Comparison of ENCODE assay signal across 19 cellular contexts in genomic region chr13:109698779-109699178, GRCh38.
A peak's percentile ranks its signal among the peaks of the same experiment; 100 is the strongest.
DNase-seq lines count a peak whose midpoint lies in the region; ATAC-seq, FAIRE-seq and TF ChIP-seq lines count a peak whose summit lies in the region.
"Had no signal": no experiment of that assay in that cellular context is flagged by ENCODE, and none has a peak within 500 bp of the region (broad histone marks: within the 10 kb centered on the region; RNA-seq: fewer than 3 reads in every experiment).

No MANE protein-coding gene starts in this region.

- H3K4me3 ChIP-seq in RWPE2 (ENCODE audit: severe bottlenecking), result no peak overlapping the region
- no peak overlapping the region for H3K4me3 ChIP-seq in fibroblast of mammary gland (ENCODE audit: control insufficient read depth, low read depth, low read length)
- H3K4me3 ChIP-seq: A549, PC-9, upper lobe of right lung had no signal

- H3K9me3 ChIP-seq in RWPE2 (ENCODE audit: severe bottlenecking), result no peaks in the 10 kb centered on the region
- H3K9me3 ChIP-seq: A549, upper lobe of right lung had no signal

- H3K4me1 ChIP-seq in RWPE2 (ENCODE audit: insufficient read depth, poor library complexity, severe bottlenecking), result peaks cover 23% of the 10 kb centered on the region
- H3K4me1 ChIP-seq: parathyroid adenoma had no signal

- TF ChIP-seq CTCF in RWPE2 (IDR thresholded peaks at IDR 0.05; ENCODE audit: poor library complexity, severe bottlenecking) (no peak), fibroblast of mammary gland (conservative IDR thresholded peaks at IDR 0.05; ENCODE audit: control insufficient read depth, insufficient read depth, low read depth, low read length) (no peak)

- ATAC-seq in RWPE2 (ENCODE audit: low read depth) (peak; percentile 79), GM18861 (IDR thresholded peaks at IDR 0.05; ENCODE audit: unreplicated experiment) (no peak)
- ATAC-seq: esophagus mucosa, upper lobe of right lung had no signal

- H3K36me3 ChIP-seq in RWPE2 (ENCODE audit: low read depth), result no peaks in the 10 kb centered on the region
- H3K36me3 ChIP-seq: upper lobe of right lung had no signal

- FAIRE-seq in H54 (lab: Jason Lieb, UNC), result peak; percentile 99
- FAIRE-seq: A549 had no signal

- no peaks in the 10 kb centered on the region for H3K27me3 ChIP-seq in RWPE2 (ENCODE audit: insufficient read depth, poor library complexity, severe bottlenecking)
- H3K27me3 ChIP-seq: upper lobe of right lung had no signal

- peak overlapping the region; percentile 77 for H3K27ac ChIP-seq in RWPE2 (ENCODE audit: poor library complexity, severe bottlenecking)
- H3K27ac ChIP-seq: parathyroid adenoma, PC-9, upper lobe of right lung had no signal

- TF ChIP-seq POLR2A in H54 (IDR thresholded peaks at IDR 0.05; ENCODE audit: low read depth, low read length), result no peak

- DNase-seq in A172 (ENCODE audit: low spot score) (peak; percentile 85), H54 (ENCODE audit: insufficient read length, low spot score) (peak; percentile 49), RWPE2 (ENCODE audit: low spot score) (no peak), fibroblast of mammary gland (ENCODE audit: low read depth) (peak; percentile 85), NCI-H82 (lab: John Stamatoyannopoulos, UW) (no peak), NCI-H2081 (lab: John Stamatoyannopoulos, UW) (no peak), SKM-1 treated with dmso at 0.1 percent for 144 hours (lab: John Stamatoyannopoulos, UW; ENCODE audit: unreplicated experiment) (no peak)
- DNase-seq: activated gamma-delta T cell treated with Interleukin-2 at 50 U/mL for 16 hours; cerebellar nuclear complex; KG1; midbrain; NCI-H2171 treated with DMSO at 0.1 percent for 48 hours; PC-9; stimulated activated CD4-positive, alpha-beta T cell treated with anti-CD3 and anti-CD28 coated beads, Interleukin-2, amount 100 ng/mL, for 24 hours; upper lobe of right lung had no signal

Comparison
In these comparisons a context has a peak if more than half of its experiments do, and no peak if none do; other contexts are left out.
1. DNase-seq: peak in A172 (single experiment), H54 (single experiment) and fibroblast of mammary gland (single experiment); none in RWPE2 (single experiment), NCI-H82 (single experiment), NCI-H2081 (0 of 2) and SKM-1 treated with dmso at 0.1 percent for 144 hours (single experiment).